In the genomic region with DNA sequence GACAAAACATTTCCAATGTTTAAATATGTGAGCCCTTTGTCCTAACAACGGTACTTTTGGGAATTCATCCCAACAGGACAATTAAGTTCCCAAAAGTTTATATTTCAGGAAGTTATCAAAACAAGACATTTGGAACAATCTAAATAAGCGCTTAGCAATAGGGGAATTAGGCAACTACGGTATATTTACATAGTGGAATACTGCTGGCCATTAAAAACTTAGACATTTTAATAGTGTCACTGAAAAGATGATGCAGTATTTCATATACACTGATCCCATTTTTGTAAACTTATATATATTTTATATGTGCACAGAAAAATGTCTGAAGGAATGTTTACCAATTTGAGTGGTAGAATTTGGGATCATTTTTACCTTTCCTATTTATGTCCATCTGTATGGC, we compare ENCODE assay signal across 26 cellular contexts.
"Had no signal": no experiment of that assay in that cellular context is flagged by ENCODE, and none has a peak within 500 bp of the region (broad histone marks: within the 10 kb centered on the region; RNA-seq: fewer than 3 reads in every experiment).

No MANE protein-coding gene starts in this region.

- H3K27ac Mint-ChIP-seq: nephron; neural progenitor cell; stimulated activated effector memory CD8-positive, alpha-beta T cell treated with anti-CD3 and anti-CD28 coated beads, Interleukin-12 subunit alpha, Interleukin-12 subunit beta, amount 100 ng/mL, for 72 hours; stimulated activated naive CD8-positive, alpha-beta T cell treated with anti-CD3 and anti-CD28 coated beads, Interleukin-15, Interleukin-2, amounts not matched to agents 100 ng/mL and 50 ng/mL, for 24 hours had no signal

- DNase-seq: islet precursor cell; left ventricle myocardium superior; lower lobe of right lung; mammary epithelial cell; mesenchymal stem cell; naive thymus-derived CD8-positive, alpha-beta T cell; occipital lobe; psoas muscle; spleen; stimulated activated CD4-positive, alpha-beta T cell treated with anti-CD3 and anti-CD28 coated beads, Interleukin-4, amount 100 ng/mL, for 24 hours; stimulated activated naive CD4-positive, alpha-beta T cell; tibial artery; upper lobe of right lung; uterus had no signal

- H3K27me3 ChIP-seq: hepatocyte, neural progenitor cell, neutrophil, right atrium auricular region, spleen, suprapubic skin, tibial artery, upper lobe of right lung, uterus had no signal

- H3K27me3 Mint-ChIP-seq: naive thymus-derived CD8-positive, alpha-beta T cell; stimulated activated naive CD8-positive, alpha-beta T cell treated with anti-CD3 and anti-CD28 coated beads, Interleukin-15, Interleukin-2, amounts not matched to agents 100 ng/mL and 50 ng/mL, for 24 hours had no signal

- H3K9me3 ChIP-seq: lower lobe of right lung, neutrophil, psoas muscle, right atrium auricular region, spleen, suprapubic skin, thoracic aorta, tibial artery, upper lobe of right lung, uterus had no signal

- H3K27ac ChIP-seq: hepatocyte, lower lobe of right lung, neural progenitor cell, neutrophil, parathyroid adenoma, psoas muscle, right atrium auricular region, skin epidermis, spleen, suprapubic skin, thoracic aorta, tibial artery, upper lobe of right lung, uterus had no signal

- H3K4me1 ChIP-seq: lower lobe of right lung, neural progenitor cell, parathyroid adenoma, psoas muscle, right atrium auricular region, spleen, suprapubic skin, tibial artery, upper lobe of right lung, uterus had no signal

- H3K4me3 ChIP-seq: hepatocyte, lower lobe of right lung, neural progenitor cell, psoas muscle, right atrium auricular region, skin epidermis, spleen, suprapubic skin, thoracic aorta, tibial artery, upper lobe of right lung, uterus had no signal

- H3K36me3 ChIP-seq: uterus had no signal

- H3K9me3 Mint-ChIP-seq: naive thymus-derived CD8-positive, alpha-beta T cell; nephron; neural progenitor cell; stimulated activated effector memory CD8-positive, alpha-beta T cell treated with anti-CD3 and anti-CD28 coated beads, Interleukin-12 subunit alpha, Interleukin-12 subunit beta, amount 100 ng/mL, for 72 hours; stimulated activated naive CD8-positive, alpha-beta T cell treated with anti-CD3 and anti-CD28 coated beads, Interleukin-15, Interleukin-2, amounts not matched to agents 100 ng/mL and 50 ng/mL, for 24 hours had no signal

- ATAC-seq: left ventricle myocardium superior; lower lobe of right lung; naive thymus-derived CD8-positive, alpha-beta T cell; psoas muscle; sciatic nerve; stimulated activated effector memory CD8-positive, alpha-beta T cell treated with anti-CD3 and anti-CD28 coated beads, Interleukin-12 subunit alpha, Interleukin-12 subunit beta, amount 100 ng/mL, for 72 hours; upper lobe of right lung had no signal

- H3K4me3 Mint-ChIP-seq: naive thymus-derived CD8-positive, alpha-beta T cell; nephron; neural progenitor cell; stimulated activated effector memory CD8-positive, alpha-beta T cell treated with anti-CD3 and anti-CD28 coated beads, Interleukin-12 subunit alpha, Interleukin-12 subunit beta, amount 100 ng/mL, for 72 hours; stimulated activated naive CD8-positive, alpha-beta T cell treated with anti-CD3 and anti-CD28 coated beads, Interleukin-15, Interleukin-2, amounts not matched to agents 100 ng/mL and 50 ng/mL, for 24 hours had no signal

- H3K4me1 Mint-ChIP-seq: nephron, neural progenitor cell had no signal
